Comparison of ENCODE assay signal across 8 cellular contexts in the genomic region with DNA sequence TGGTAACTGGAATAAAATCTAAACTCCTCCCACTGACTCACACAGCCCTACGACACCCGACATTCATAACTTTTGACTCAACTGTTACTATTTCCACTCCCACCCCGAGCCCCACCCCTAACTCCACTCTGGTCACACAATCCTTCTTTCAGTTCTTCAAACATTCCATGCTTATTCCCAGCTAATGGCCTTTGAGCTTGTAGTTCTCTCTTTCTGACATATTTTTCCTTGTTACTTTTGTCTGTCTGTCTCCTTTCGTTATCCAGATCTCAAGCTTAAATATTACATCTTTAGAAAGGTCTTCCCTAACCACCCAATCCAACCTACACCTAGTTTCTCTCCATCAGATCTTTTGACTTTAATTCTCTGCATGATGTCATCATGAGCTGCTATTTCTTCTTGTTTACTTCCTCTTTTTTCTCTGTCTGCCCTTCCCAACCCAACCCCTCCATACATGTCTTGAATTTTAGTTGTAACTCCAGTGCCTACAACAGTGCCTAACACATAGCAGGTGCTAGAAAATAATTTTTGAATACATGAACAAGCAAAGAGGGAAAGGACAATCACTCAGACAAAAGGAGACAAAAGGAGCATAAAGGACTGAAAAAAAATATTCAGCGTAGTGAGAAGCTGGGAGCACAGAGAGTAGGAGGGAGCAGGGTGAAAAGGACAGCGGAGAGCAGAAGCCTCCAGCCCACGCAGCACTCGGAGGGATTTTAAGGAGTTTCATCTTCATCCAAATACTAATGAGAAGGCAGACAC.
DNase-seq lines count a peak whose midpoint lies in the region; ATAC-seq and TF ChIP-seq lines count a peak whose summit lies in the region.

No MANE protein-coding gene starts in this region.

- no peak for TF ChIP-seq CTCF in Calu3 (IDR thresholded peaks at IDR 0.05; ENCODE audit: unreplicated experiment)

- peak overlapping the region; percentile 54 to 73 (median 66) for H3K4me3 ChIP-seq in subcutaneous abdominal adipose tissue (ENCODE audit: low read depth in 1 of 5, low read length in 5 of 5)

- TSS peak; percentile 99 for BruUV-seq in Calu3 (replicated peaks; lab: Mats Ljungman, UMichigan)

- peak overlapping the region; percentile 88 for H3K27ac ChIP-seq in subcutaneous abdominal adipose tissue (ENCODE audit: low read depth, low read length)

- H3K27me3 ChIP-seq in subcutaneous abdominal adipose tissue (ENCODE audit: control insufficient read depth in 5 of 5, insufficient read depth in 4 of 5, low read length in 5 of 5) = no peaks in the 10 kb centered on the region

- no peaks in the 10 kb centered on the region for H3K36me3 ChIP-seq in subcutaneous abdominal adipose tissue (ENCODE audit: control insufficient read depth in 5 of 5, insufficient read depth in 5 of 5, low read length in 5 of 5)

- peaks cover 6 to 39% (median 33%) of the 10 kb centered on the region in 5 donors for H3K4me1 ChIP-seq in subcutaneous abdominal adipose tissue (ENCODE audit: control insufficient read depth in 5 of 5, insufficient read depth in 5 of 5, low read length in 5 of 5)

- no peaks in the 10 kb centered on the region for H3K9me3 Mint-ChIP-seq in Calu3 (ENCODE audit: low read depth, unreplicated experiment)
- no peaks in the 10 kb centered on the region for H3K9me3 Mint-ChIP-seq in activated T-helper 2 cell treated with anti-CD3 and anti-CD28 coated beads, Interferon-gamma antibody, Interleukin-2, Interleukin-4, amounts not matched to agents 10 μg/mL and 5 μg/mL and 100 μg/mL, durations not matched to agents 14 hours and 24 hours and 36 hours

- ATAC-seq in HG02870 (IDR thresholded peaks at IDR 0.05; ENCODE audit: unreplicated experiment) (peak; percentile 11), Right ventricle myocardium superior (ENCODE audit: poor library complexity) (peak; percentile 69)

- peaks cover 1% of the 10 kb centered on the region for H3K4me1 Mint-ChIP-seq in Calu3 (ENCODE audit: low read depth, unreplicated experiment)
- no peaks in the 10 kb centered on the region for H3K4me1 Mint-ChIP-seq in activated T-helper 2 cell treated with anti-CD3 and anti-CD28 coated beads, Interferon-gamma antibody, Interleukin-2, Interleukin-4, amounts not matched to agents 10 μg/mL and 5 μg/mL and 100 μg/mL, durations not matched to agents 14 hours and 24 hours and 36 hours (ENCODE audit: low read depth)

- H3K27ac Mint-ChIP-seq in Calu3 (ENCODE audit: unreplicated experiment) = no peak overlapping the region
- H3K27ac Mint-ChIP-seq in activated T-helper 2 cell treated with anti-CD3 and anti-CD28 coated beads, Interferon-gamma antibody, Interleukin-2, Interleukin-4, amounts not matched to agents 10 μg/mL and 5 μg/mL and 100 μg/mL, durations not matched to agents 14 hours and 24 hours and 36 hours = no peak overlapping the region

- peak overlapping the region; percentile 63 to 92 (median 75) for H3K9ac ChIP-seq in subcutaneous abdominal adipose tissue (ENCODE audit: low read length in 5 of 5)

- H3K36me3 Mint-ChIP-seq in Calu3 (ENCODE audit: insufficient read depth, unreplicated experiment) = no peaks in the 10 kb centered on the region
- no peaks in the 10 kb centered on the region for H3K36me3 Mint-ChIP-seq in activated T-helper 2 cell treated with anti-CD3 and anti-CD28 coated beads, Interferon-gamma antibody, Interleukin-2, Interleukin-4, amounts not matched to agents 10 μg/mL and 5 μg/mL and 100 μg/mL, durations not matched to agents 14 hours and 24 hours and 36 hours (ENCODE audit: low read depth)

- CTCF ChIA-PET in Calu3 (lab: Charles Lee) = interaction anchor here (1.2 to 1.3 kb wide), 2 partner anchors 26 to 174 kb away, joined by 3 read pairs; partner anchors contain the start of gene PCTP

- DNase-seq in Calu3 (peak; percentile 33), SKM-1 (lab: John Stamatoyannopoulos, UW; ENCODE audit: unreplicated experiment) (peak; percentile 59), Right ventricle myocardium superior (no peak), DMS114 treated with DMSO at 0.1 percent for 48 hours (lab: John Stamatoyannopoulos, UW; ENCODE audit: unreplicated experiment) (no peak), NCI-H128 (lab: John Stamatoyannopoulos, UW; ENCODE audit: unreplicated experiment) (no peak)
- DNase-seq in activated T-helper 2 cell treated with anti-CD3 and anti-CD28 coated beads, Interferon-gamma antibody, Interleukin-2, Interleukin-4, amounts not matched to agents 10 μg/mL and 5 μg/mL and 100 μg/mL, durations not matched to agents 14 hours and 24 hours and 36 hours (ENCODE audit: low spot score) = no peak

- H3K27me3 Mint-ChIP-seq in Calu3 (ENCODE audit: unreplicated experiment) = no peaks in the 10 kb centered on the region
- peaks cover 29% of the 10 kb centered on the region for H3K27me3 Mint-ChIP-seq in activated T-helper 2 cell treated with anti-CD3 and anti-CD28 coated beads, Interferon-gamma antibody, Interleukin-2, Interleukin-4, amounts not matched to agents 10 μg/mL and 5 μg/mL and 100 μg/mL, durations not matched to agents 14 hours and 24 hours and 36 hours (ENCODE audit: low read depth)

- H3K9me3 ChIP-seq in subcutaneous abdominal adipose tissue (ENCODE audit: control insufficient read depth in 5 of 5, low read length in 5 of 5) = no peaks in the 10 kb centered on the region

- intact Hi-C loops in Calu3 (cut with micrococcal nuclease; ENCODE audit: unreplicated experiment) (loop anchor here (1.0 kb wide), 1 partner anchor 8 kb away; no protein-coding TSS in a partner anchor), Right ventricle myocardium superior (cut with DNase I) (no loop called here)
- intact Hi-C loops in activated T-helper 2 cell treated with anti-CD3 and anti-CD28 coated beads, Interferon-gamma antibody, Interleukin-2, Interleukin-4, amounts not matched to agents 10 μg/mL and 5 μg/mL and 100 μg/mL, durations not matched to agents 14 hours and 24 hours and 36 hours (cut with micrococcal nuclease) = loop anchor here (5.0 to 10.0 kb wide), 2 partner anchors 52 to 156 kb away; no protein-coding TSS in a partner anchor

- H3K4me3 Mint-ChIP-seq in Calu3 (ENCODE audit: low read depth, unreplicated experiment) = no peak overlapping the region
- no peak overlapping the region for H3K4me3 Mint-ChIP-seq in activated T-helper 2 cell treated with anti-CD3 and anti-CD28 coated beads, Interferon-gamma antibody, Interleukin-2, Interleukin-4, amounts not matched to agents 10 μg/mL and 5 μg/mL and 100 μg/mL, durations not matched to agents 14 hours and 24 hours and 36 hours (ENCODE audit: low read depth)

Comparison
In these comparisons a context has a peak if more than half of its experiments do, and no peak if none do; other contexts are left out.
1. DNase-seq: peak in Calu3 (single experiment) and SKM-1 (single experiment); none in Right ventricle myocardium superior (single experiment), DMS114 treated with DMSO at 0.1 percent for 48 hours (single experiment), NCI-H128 (single experiment) and activated T-helper 2 cell treated with anti-CD3 and anti-CD28 coated beads, Interferon-gamma antibody, Interleukin-2, Interleukin-4, amounts not matched to agents 10 μg/mL and 5 μg/mL and 100 μg/mL, durations not matched to agents 14 hours and 24 hours and 36 hours (single experiment).